ENCODE assay signal across 12 cellular contexts in genomic region chr2:185608799-185609198, GRCh38.
DNase-seq lines count a peak whose midpoint lies in the region; ATAC-seq and TF ChIP-seq lines count a peak whose summit lies in the region.
"Had no signal": no experiment of that assay in that cellular context is flagged by ENCODE, and none has a peak within 500 bp of the region (broad histone marks: within the 10 kb centered on the region; RNA-seq: fewer than 3 reads in every experiment).

No MANE protein-coding gene starts in this region.

- ATAC-seq in HG03095 (IDR thresholded peaks at IDR 0.05; ENCODE audit: unreplicated experiment) (no peak), HG02981 (IDR thresholded peaks at IDR 0.05; ENCODE audit: unreplicated experiment) (no peak), GM18861 (IDR thresholded peaks at IDR 0.05; ENCODE audit: unreplicated experiment) (no peak)
- ATAC-seq: K562 had no signal

- TF ChIP-seq RAD21 in neural cell (conservative IDR thresholded peaks at IDR 0.05) = peak; percentile 70

- in situ Hi-C loops in astrocyte of the spinal cord (cut with HindIII; ENCODE audit: low sequenced_read_pairs) = no loop called here

- no peaks in the 10 kb centered on the region for H3K9me3 ChIP-seq in neural cell (ENCODE audit: low read length)
- H3K9me3 ChIP-seq: transverse colon had no signal

- TF ChIP-seq CTCF in astrocyte of the spinal cord (IDR thresholded peaks at IDR 0.05; ENCODE audit: low read depth, low read length) (peak; percentile 32), neural cell (IDR thresholded peaks at IDR 0.05; ENCODE audit: poor library complexity, severe bottlenecking) (peak; percentile 58)

- no peaks in the 10 kb centered on the region for H3F3A ChIP-seq in neural cell (ENCODE audit: insufficient read depth, low read length, poor library complexity, severe bottlenecking)

- no peak for TF ChIP-seq EP300 in neural cell (conservative IDR thresholded peaks at IDR 0.05; ENCODE audit: poor library complexity, severe bottlenecking)

- no peak overlapping the region for H3K4me2 ChIP-seq in neural cell (ENCODE audit: low read length)

- H3K79me2 ChIP-seq in neural cell (replicated peaks; ENCODE audit: insufficient read depth, low read length) = no peaks in the 10 kb centered on the region

- H3K27me3 ChIP-seq in neural cell (ENCODE audit: insufficient read depth, low read depth, low read length) = no peaks in the 10 kb centered on the region
- H3K27me3 ChIP-seq: transverse colon had no signal

- DNase-seq in NCI-H1417 (lab: John Stamatoyannopoulos, UW) (peak in 2 of 3 experiments; percentile 14 to 44), NCI-H1417 treated with DMSO at 0.1 percent for 48 hours (lab: John Stamatoyannopoulos, UW) (no peak), NCI-H460 (ENCODE audit: extremely low read depth, low read depth) (peak; percentile 53), astrocyte of the spinal cord (ENCODE audit: low read depth, low spot score) (peak; percentile 27)
- DNase-seq: immature natural killer cell, nucleus accumbens, transverse colon had no signal

- no peaks in the 10 kb centered on the region for H3K36me3 ChIP-seq in neural cell (ENCODE audit: insufficient read depth, low read length)
- H3K36me3 ChIP-seq: transverse colon had no signal

- H2AFZ ChIP-seq in neural cell (ENCODE audit: low read depth, low read length) = no peak overlapping the region

- no peaks in the 10 kb centered on the region for H4K20me1 ChIP-seq in neural cell (ENCODE audit: insufficient read depth)

- H3K9me2 ChIP-seq in neural cell (ENCODE audit: insufficient read depth, low read length) = no peaks in the 10 kb centered on the region

- H3K4me3 ChIP-seq in astrocyte of the spinal cord (ENCODE audit: low read depth, low read length) (no peak overlapping the region), neural cell (ENCODE audit: low read length) (no peak overlapping the region)
- H3K4me3 ChIP-seq: K562, transverse colon had no signal

- H3K9ac ChIP-seq in neural cell (ENCODE audit: low read length) = no peak overlapping the region

- no peak overlapping the region for H3K27ac ChIP-seq in neural cell (ENCODE audit: low read length)
- H3K27ac ChIP-seq: transverse colon had no signal

TF ChIP-seq in neural cell, 6 proteins besides CTCF, POLR2A, EP300 and RAD21:
- TF ChIP-seq TAF1 (IDR thresholded peaks at IDR 0.05; ENCODE audit: low read depth) (no peak), SMC3 (conservative IDR thresholded peaks at IDR 0.05; ENCODE audit: poor library complexity) (peak; percentile 72)
